In genomic region chr1:46202975-46203737, GRCh38 we compare ENCODE assay signal across 1 cellular context.
TF ChIP-seq lines count a peak whose summit lies in the region.

Gene LURAP1 (plus strand): TSS chr1:46203334. CDS start chr1:46203427, 93 bp downstream.

TF ChIP-seq in GM12878, 131 proteins besides CTCF, POLR2A, EP300 and RAD21 (continued from another document):
- TF ChIP-seq ZBTB4 (CRISPR knock-in tag; IDR thresholded peaks at IDR 0.05), result no peak
- TF ChIP-seq SMAD5 (IDR thresholded peaks at IDR 0.05; ENCODE audit: low read depth), result no peak
- TF ChIP-seq PKNOX1 (IDR thresholded peaks at IDR 0.05), result no peak
- no peak for TF ChIP-seq CBFB (IDR thresholded peaks at IDR 0.05; ENCODE audit: low read depth)
- TF ChIP-seq GATAD2B (conservative IDR thresholded peaks at IDR 0.05; ENCODE audit: low read depth), result 0 out of 2 replicates have a peak, but pooled peaks have one; percentile 31
- peak; percentile 25; the same call in 1 of the 2 replicates for TF ChIP-seq RELB (IDR thresholded peaks at IDR 0.05; ENCODE audit: low read depth)
- TF ChIP-seq FOXK2 (IDR thresholded peaks at IDR 0.05), result no peak
- 0 out of 2 replicates have a peak, but pooled peaks have one; percentile 18 for TF ChIP-seq IKZF1 (conservative IDR thresholded peaks at IDR 0.05)
- no peak for TF ChIP-seq BCLAF1 (IDR thresholded peaks at IDR 0.05)
- no peak for TF ChIP-seq HCFC1 (IDR thresholded peaks at IDR 0.05; ENCODE audit: low read length)
